Comparison of ENCODE assay signal across 8 cellular contexts in genomic region chr4:26856906-26857277, GRCh38. TPM values are rescaled to one million over a fixed set of nuclear protein-coding genes. Genes with fewer than 3 reads are reported as not detected.
DNase-seq lines count a peak whose midpoint lies in the region; ATAC-seq and TF ChIP-seq lines count a peak whose summit lies in the region.

No MANE protein-coding gene starts in this region.

- TF ChIP-seq CTCF in GM12875 (IDR thresholded peaks at IDR 0.05; ENCODE audit: borderline replicate concordance, insufficient read depth, low read depth, low read length) (no peak), SU-DHL-6 (IDR thresholded peaks at IDR 0.05; ENCODE audit: insufficient read depth, low read length, poor library complexity, severe bottlenecking) (no peak), fibroblast of the aortic adventitia (IDR thresholded peaks at IDR 0.05; ENCODE audit: insufficient read depth, low read length) (no peak), retinal pigment epithelial cell (conservative IDR thresholded peaks at IDR 0.05; ENCODE audit: low read depth, low read length) (no peak)

- no peaks in the 10 kb centered on the region for H3K9me2 ChIP-seq in SU-DHL-6 (replicated peaks; ENCODE audit: insufficient read depth, low read length)

- no peaks in the 10 kb centered on the region for H3K27me3 ChIP-seq in SU-DHL-6 (ENCODE audit: low read length)

- peak overlapping the region; percentile 25 for H3K27ac ChIP-seq in SU-DHL-6 (ENCODE audit: low read depth, low read length)

- H2AFZ ChIP-seq in SU-DHL-6 (ENCODE audit: low read depth, low read length, severe bottlenecking), result peak overlapping the region; percentile 21

- H3K4me2 ChIP-seq in SU-DHL-6 (ENCODE audit: low read depth, low read length, poor library complexity, severe bottlenecking), result peak overlapping the region; percentile 54

- H3F3A ChIP-seq in SU-DHL-6 (ENCODE audit: insufficient read depth), result peaks cover 43% of the 10 kb centered on the region

- H3K4me3 ChIP-seq in GM12875 (ENCODE audit: low read depth, low read length) (peak overlapping the region; percentile 89), SU-DHL-6 (ENCODE audit: insufficient read depth, low read length, poor library complexity, severe bottlenecking) (peak overlapping the region; percentile 51), fibroblast of the aortic adventitia (ENCODE audit: low read depth, low read length) (peak overlapping the region; percentile 93), retinal pigment epithelial cell (ENCODE audit: low read length) (peak overlapping the region; percentile 72)

- 0 out of 2 replicates have a peak, but pooled peaks cover under 1% of the 10 kb centered on the region for H4K20me1 ChIP-seq in SU-DHL-6 (ENCODE audit: low read depth, low read length)

- ATAC-seq in HG03045 (IDR thresholded peaks at IDR 0.05; ENCODE audit: unreplicated experiment), result no peak

- no peaks in the 10 kb centered on the region for H3K9me3 ChIP-seq in SU-DHL-6 (ENCODE audit: insufficient read depth, low read length)

- H3K79me2 ChIP-seq in SU-DHL-6 (ENCODE audit: insufficient read depth, low read length), result peaks cover 30% of the 10 kb centered on the region

- no peaks in the 10 kb centered on the region for H3K36me3 ChIP-seq in SU-DHL-6 (ENCODE audit: low read length)

- DNase-seq in fibroblast of the aortic adventitia (ENCODE audit: low read depth), result no peak
- DNase-seq in retinal pigment epithelial cell (ENCODE audit: low read depth), result no peak
- DNase-seq in DMS153 treated with DMSO at 0.1 percent for 48 hours (lab: John Stamatoyannopoulos, UW; ENCODE audit: unreplicated experiment), result no peak
- DNase-seq in NCI-H2227 treated with DMSO at 0.1 percent for 48 hours (lab: John Stamatoyannopoulos, UW), result no peak
- DNase-seq in SKM-1 (lab: John Stamatoyannopoulos, UW; ENCODE audit: unreplicated experiment), result no peak

- H3K9ac ChIP-seq in SU-DHL-6 (ENCODE audit: low read length), result peak overlapping the region; percentile 82

RNA-seq across cellular contexts. Expression of gene STIM2, which starts 3.7 kb away (rescaled TPM):
- 19.8 and 31.2 TPM in 2 replicates for total RNA-seq in fibroblast of the aortic adventitia (ENCODE audit: low replicate concordance)
